Comparison of ENCODE assay signal across 15 cellular contexts in genomic region chr10:61779276-61779675, GRCh38.
DNase-seq lines count a peak whose midpoint lies in the region; ATAC-seq, FAIRE-seq and TF ChIP-seq lines count a peak whose summit lies in the region.
"Had no signal": no experiment of that assay in that cellular context is flagged by ENCODE, and none has a peak within 500 bp of the region (broad histone marks: within the 10 kb centered on the region; RNA-seq: fewer than 3 reads in every experiment).

No MANE protein-coding gene starts in this region.

- peak overlapping the region; percentile 27 for H3K9ac ChIP-seq in Loucy (ENCODE audit: low read depth, low read length, poor library complexity, severe bottlenecking)
- H3K9ac ChIP-seq in H1 (replicated peaks in 1 of 4; ENCODE audit: extremely low read depth in 1 of 4, low read depth in 3 of 4, low read length in 3 of 4), result no peak overlapping the region

- no peaks in the 10 kb centered on the region for H3K9me2 ChIP-seq in Loucy (replicated peaks; ENCODE audit: low read depth, low read length)

- peak overlapping the region; percentile 32 for H3K4me2 ChIP-seq in Loucy (ENCODE audit: low read depth, low read length, poor library complexity, severe bottlenecking)
- H3K4me2 ChIP-seq in H1 (ENCODE audit: insufficient read depth in 1 of 2, low read depth in 2 of 2, low read length in 2 of 2), result no peak overlapping the region; a peak in 1 of 4 replicates

- H3K79me2 ChIP-seq in Loucy (ENCODE audit: insufficient read depth, low read length) (no peaks in the 10 kb centered on the region), H1 (ENCODE audit: control insufficient read depth in 1 of 2, insufficient read depth in 2 of 2, low read length in 2 of 2) (no peaks in the 10 kb centered on the region)

- CTCF ChIA-PET in H1 (lab: Charles Lee; ENCODE audit: partially characterized antibody), result interaction anchor here (0.9 to 1.6 kb wide), 3 partner anchors 17 to 56 kb away, joined by 3 to 6 read pairs (median 3); no protein-coding TSS in a partner anchor

- TF ChIP-seq RAD21 in H1 (IDR thresholded peaks at IDR 0.05 in 1 of 2, conservative IDR thresholded peaks at IDR 0.05 in 1 of 2; ENCODE audit: low read depth in 2 of 2, low read length in 2 of 2), result no peak

- H2BK120ac ChIP-seq in H1 (replicated peaks; ENCODE audit: low read depth, low read length), result no peak overlapping the region

- no peaks in the 10 kb centered on the region for H3F3A ChIP-seq in Loucy (ENCODE audit: low read depth)

- no peaks in the 10 kb centered on the region for H3K23me2 ChIP-seq in H1 (ENCODE audit: low read depth, low read length)

- H3K18ac ChIP-seq in H1 (ENCODE audit: extremely low read depth, low read length), result no peak overlapping the region

- H3K79me1 ChIP-seq in H1 (ENCODE audit: low read depth, low read length), result no peaks in the 10 kb centered on the region

- ATAC-seq in HG03159 (IDR thresholded peaks at IDR 0.05; ENCODE audit: unreplicated experiment), result no peak
- ATAC-seq: HCT116 had no signal

- POLR2A ChIA-PET in H1 (lab: Charles Lee; ENCODE audit: partially characterized antibody), result no interaction called here

- no peak overlapping the region for H2AK5ac ChIP-seq in H1 (ENCODE audit: low read depth, low read length)

- no peak overlapping the region for H3K23ac ChIP-seq in H1 (ENCODE audit: insufficient read length)

- 78% methylated on average over 6 of the region's 6 CpGs; no CpG with 5 or more reads in 1 of the 2 experiments for WGBS in H1 (ENCODE audit: extremely low coverage in 1 of 2, insufficient coverage in 1 of 2, insufficient read length in 1 of 2, insufficient replicate concordance in 2 of 2, low coverage in 1 of 2, low lambda C conversion rate in 2 of 2, missing lambda C conversion rate in 1 of 2), 2 experiments
- WGBS in sigmoid colon, 2 donors, result 94 to 95% methylated on average over 6 of the region's 6 CpGs

- no peak overlapping the region for H3K14ac ChIP-seq in H1 (ENCODE audit: insufficient read length)

- no peaks in the 10 kb centered on the region for H4K20me1 ChIP-seq in Loucy (ENCODE audit: insufficient read depth, low read length, poor library complexity, severe bottlenecking)
- no peaks in the 10 kb centered on the region for H4K20me1 ChIP-seq in H1 (replicated peaks in 1 of 2; ENCODE audit: control insufficient read depth in 1 of 2, insufficient read depth in 2 of 2, low read length in 2 of 2)

- 0 out of 2 replicates have a peak overlapping the region, but pooled peaks have one; percentile 50 for H2AFZ ChIP-seq in Loucy (ENCODE audit: low read length)
- no peak overlapping the region for H2AFZ ChIP-seq in H1 (ENCODE audit: low read length)

- H3K9me3 ChIP-seq in Loucy (ENCODE audit: insufficient read depth, low read depth, low read length), result no peaks in the 10 kb centered on the region
- no peaks in the 10 kb centered on the region for H3K9me3 ChIP-seq in H1 (ENCODE audit: insufficient read depth in 2 of 2, low read depth in 1 of 2, low read length in 1 of 2)
- no peaks in the 10 kb centered on the region for H3K9me3 ChIP-seq in sigmoid colon

- H3K4me1 ChIP-seq in Loucy (ENCODE audit: insufficient read depth, low read length, poor library complexity, severe bottlenecking) (peaks cover 46% of the 10 kb centered on the region), H1 (replicated peaks in 1 of 4; ENCODE audit: control insufficient read depth in 3 of 4, insufficient read depth in 4 of 4, low read length in 3 of 4) (peaks cover 0 to 2% (median 0%) of the 10 kb centered on the region in 4 experiments; a peak in 1 of 7 replicates), sigmoid colon (peaks cover 0 to 15% (median 12%) of the 10 kb centered on the region in 4 donors)

- H4K8ac ChIP-seq in H1 (ENCODE audit: extremely low read depth, insufficient read depth, low read length), result no peak overlapping the region

- intact Hi-C loops in sigmoid colon (cut with DNase I), result no loop called here

- no peak overlapping the region for H3K27ac ChIP-seq in H1 (ENCODE audit: low read depth, low read length)
- peak overlapping the region in 3 of 4 donors; percentile 8 to 61 (median 47) for H3K27ac ChIP-seq in sigmoid colon
- H3K27ac ChIP-seq: SK-N-MC had no signal

- H2BK12ac ChIP-seq in H1 (ENCODE audit: low read depth, low read length), result no peak overlapping the region

- H2BK15ac ChIP-seq in H1 (ENCODE audit: low read length), result no peak overlapping the region

- H4K5ac ChIP-seq in H1 (ENCODE audit: insufficient read length, low read depth, low read length), result no peak overlapping the region

- no peak overlapping the region for H2BK5ac ChIP-seq in H1 (ENCODE audit: low read depth, low read length)

- H3K36me3 ChIP-seq in Loucy (ENCODE audit: insufficient read depth, low read length) (no peaks in the 10 kb centered on the region), H1 (ENCODE audit: control insufficient read depth in 2 of 4, insufficient read depth in 4 of 4, low read length in 3 of 4) (no peaks in the 10 kb centered on the region), sigmoid colon (no peaks in the 10 kb centered on the region)

- no peak overlapping the region for H3K4ac ChIP-seq in H1 (replicated peaks; ENCODE audit: insufficient read length, low read depth, low read length)

- H3K4me3 ChIP-seq in Loucy (ENCODE audit: low read length, poor library complexity, severe bottlenecking), result no peak overlapping the region
- H3K4me3 ChIP-seq in H1 (ENCODE audit: extremely low read depth in 1 of 4, insufficient read depth in 2 of 4, low read depth in 3 of 4, low read length in 4 of 4), result no peak overlapping the region
- no peak overlapping the region for H3K4me3 ChIP-seq in sigmoid colon
- H3K4me3 ChIP-seq: SK-N-MC had no signal

- DNase-seq in H54 (ENCODE audit: insufficient read length, low spot score) (no peak), H1 (ENCODE audit: low read depth in 1 of 2, low spot score in 2 of 2) (no peak), sigmoid colon (no peak), T-helper 1 cell (no peak)
- DNase-seq in activated CD8-positive, alpha-beta memory T cell treated with anti-CD3 and anti-CD28 coated beads, Interleukin-2, amount 50 U/mL, for 4 hours, result no peak
- DNase-seq: COR-L47, Karpas-422, MM.1S, NCI-H1092 treated with DMSO at 0.1 percent for 48 hours, NCI-H2227 treated with DMSO at 0.1 percent for 48 hours, NCI-H524 had no signal

- peak; percentile 27 for FAIRE-seq in H54 (lab: Jason Lieb, UNC)
- FAIRE-seq in H1 (lab: Jason Lieb, UNC), result no peak

- no peak overlapping the region for H2BK20ac ChIP-seq in H1 (ENCODE audit: low read length)

- TF ChIP-seq CTCF in Loucy (conservative IDR thresholded peaks at IDR 0.05; ENCODE audit: low read length), result no peak
- TF ChIP-seq CTCF in H1 (IDR thresholded peaks at IDR 0.05; ENCODE audit: control extremely low read depth in 1 of 3, insufficient read depth in 1 of 3, low read depth in 1 of 3, low read length in 3 of 3), result no peak
- TF ChIP-seq CTCF in sigmoid colon (IDR thresholded peaks at IDR 0.05), result no peak

- TF ChIP-seq EP300 in H1 (IDR thresholded peaks at IDR 0.05; ENCODE audit: borderline replicate concordance in 1 of 2, low read depth in 2 of 2, low read length in 2 of 2), result no peak
- TF ChIP-seq EP300 in sigmoid colon (IDR thresholded peaks at IDR 0.05), result no peak

- no peak for TF ChIP-seq POLR2A in H54 (IDR thresholded peaks at IDR 0.05; ENCODE audit: low read depth, low read length)
- no peak for TF ChIP-seq POLR2A in H1 (IDR thresholded peaks at IDR 0.05; ENCODE audit: control extremely low read depth in 1 of 2, low read depth in 2 of 2, low read length in 2 of 2)
- no peak for TF ChIP-seq POLR2A in sigmoid colon (IDR thresholded peaks at IDR 0.05)

- no peak overlapping the region for H4K91ac ChIP-seq in H1 (replicated peaks; ENCODE audit: insufficient read length, low read length)

- H3K27me3 ChIP-seq in Loucy (ENCODE audit: insufficient read depth, low read length, poor library complexity, severe bottlenecking) (no peaks in the 10 kb centered on the region), H1 (replicated peaks in 1 of 4; ENCODE audit: control insufficient read depth in 3 of 4, extremely low read depth in 1 of 4, insufficient read depth in 3 of 4, low read length in 3 of 4) (no peaks in the 10 kb centered on the region), sigmoid colon (no peaks in the 10 kb centered on the region)

- no peak overlapping the region for H3K56ac ChIP-seq in H1 (replicated peaks; ENCODE audit: insufficient read length, low read depth, low read length)

TF ChIP-seq in H1, 55 proteins besides CTCF, POLR2A, EP300 and RAD21:
- no peak for TF ChIP-seq CBX8 (IDR thresholded peaks at IDR 0.05; ENCODE audit: borderline replicate concordance, low read depth, low read length)
- TF ChIP-seq MAFK (IDR thresholded peaks at IDR 0.05; ENCODE audit: low read depth, low read length), result peak; percentile 82
TF ChIP-seq in H1: peak in this region for 1.
